ENCODE assay signal across 26 cellular contexts in the genomic region with DNA sequence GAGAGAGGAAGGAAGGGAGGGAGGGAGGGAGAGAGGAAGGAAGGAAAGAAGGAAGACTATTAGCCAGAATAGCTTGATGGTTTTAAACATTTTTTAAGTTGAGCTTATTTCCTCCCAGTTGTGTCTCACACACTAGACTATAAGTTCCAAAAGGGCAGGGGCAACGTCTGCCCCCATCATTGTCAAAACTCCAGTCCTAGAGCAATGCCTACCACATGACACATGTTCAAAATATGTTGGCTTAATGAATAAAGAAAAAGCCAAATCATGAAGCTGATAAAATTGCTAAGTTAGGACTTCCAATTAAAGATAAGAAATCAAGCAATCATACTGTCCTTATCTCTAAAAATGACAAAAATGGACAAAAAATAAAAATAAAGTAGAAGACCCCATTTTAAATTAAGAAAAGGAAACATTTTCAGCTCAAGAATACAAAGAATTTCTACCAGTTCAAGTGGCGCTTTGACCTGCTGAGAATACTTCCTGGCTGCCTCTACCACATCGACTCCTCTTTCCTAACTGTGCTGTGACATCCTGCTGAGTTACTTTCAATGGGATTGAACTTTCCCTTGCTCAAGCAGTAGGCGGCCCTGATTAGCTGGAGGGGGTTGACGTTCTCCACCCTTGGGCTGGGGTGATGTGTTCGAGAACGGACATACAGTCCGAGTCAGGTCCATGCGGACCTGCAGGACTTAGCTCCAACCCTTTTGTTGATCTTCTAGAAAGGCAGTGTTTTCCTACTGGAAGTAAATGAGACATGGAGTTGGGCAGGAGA.
DNase-seq lines count a peak whose midpoint lies in the region; TF ChIP-seq lines count a peak whose summit lies in the region.
"Had no signal": no experiment of that assay in that cellular context is flagged by ENCODE, and none has a peak within 500 bp of the region (broad histone marks: within the 10 kb centered on the region; RNA-seq: fewer than 3 reads in every experiment).

No MANE protein-coding gene starts in this region.

- peaks cover 40% of the 10 kb centered on the region for H3K4me1 Mint-ChIP-seq in MCF 10A (ENCODE audit: insufficient read depth, unreplicated experiment)
- H3K4me1 Mint-ChIP-seq: B cell had no signal

- H3K36me3 Mint-ChIP-seq in MCF 10A (ENCODE audit: insufficient read depth, unreplicated experiment): peaks cover 4% of the 10 kb centered on the region

- dilution Hi-C loops in mammary epithelial cell (cut with HindIII; ENCODE audit: low sequenced_read_pairs): no loop called here

- no peak for TF ChIP-seq CTCF in MCF 10A (IDR thresholded peaks at IDR 0.05; ENCODE audit: unreplicated experiment)
- TF ChIP-seq CTCF in mammary epithelial cell (conservative IDR thresholded peaks at IDR 0.05 in 1 of 2, IDR thresholded peaks at IDR 0.05 in 1 of 2; ENCODE audit: extremely low read depth in 1 of 2, insufficient read depth in 1 of 2, low read depth in 1 of 2, low read length in 2 of 2): no peak

- H3K27ac ChIP-seq in mammary epithelial cell (ENCODE audit: insufficient read depth, low read depth, low read length) (no peak overlapping the region), iPS DF 6.9 (ENCODE audit: low read length) (no peak overlapping the region)
- H3K27ac ChIP-seq: 22Rv1 had no signal

- no peaks in the 10 kb centered on the region for H3K9me3 ChIP-seq in mammary epithelial cell (replicated peaks; ENCODE audit: insufficient read depth, low read length)
- no peaks in the 10 kb centered on the region for H3K9me3 ChIP-seq in iPS DF 6.9 (ENCODE audit: control insufficient read depth, insufficient read depth, low read length)
- no peaks in the 10 kb centered on the region for H3K9me3 ChIP-seq in HAP-1

- intact Hi-C loops in MCF 10A (cut with micrococcal nuclease) (loop anchor here (2.0 to 10.0 kb wide), 2 partner anchors 167 to 285 kb away; a partner anchor contains a TSS), mammary epithelial cell (cut with micrococcal nuclease) (no loop called here)

- no peak overlapping the region for H2AFZ ChIP-seq in mammary epithelial cell (ENCODE audit: low read depth, low read length)

- H3K4me1 ChIP-seq in mammary epithelial cell (ENCODE audit: insufficient read depth, low read length): no peaks in the 10 kb centered on the region
- H3K4me1 ChIP-seq in iPS DF 6.9 (ENCODE audit: control insufficient read depth, insufficient read depth, low read length): no peaks in the 10 kb centered on the region; the same call in 1 of the 2 replicates
- H3K4me1 ChIP-seq in HAP-1: no peaks in the 10 kb centered on the region

- CTCF ChIA-PET in MCF 10A (lab: Yijun Ruan, JAX) (interaction anchor here (0.5 to 1.4 kb wide), 6 partner anchors 11 to 309 kb away, joined by 3 to 5 read pairs (median 3); a partner anchor contains a TSS), mammary epithelial cell (lab: Charles Lee; ENCODE audit: low non-redundant PET) (no interaction called here)

- H3K36me3 ChIP-seq in mammary epithelial cell (ENCODE audit: insufficient read depth, low read length) (no peaks in the 10 kb centered on the region), iPS DF 6.9 (ENCODE audit: control insufficient read depth, insufficient read depth, low read length) (no peaks in the 10 kb centered on the region), HAP-1 (replicated peaks) (no peaks in the 10 kb centered on the region)

- H3K79me2 ChIP-seq in mammary epithelial cell (ENCODE audit: insufficient read depth, low read length): no peaks in the 10 kb centered on the region

- POLR2A ChIA-PET in MCF 10A (lab: Yijun Ruan, JAX): interaction anchor here (0.7 to 1.9 kb wide), 5 partner anchors 11 to 284 kb away, joined by 3 to 7 read pairs (median 3); a partner anchor contains a TSS

- no peaks in the 10 kb centered on the region for H4K20me1 ChIP-seq in mammary epithelial cell (ENCODE audit: insufficient read depth, low read length)

- no peak overlapping the region for H3K4me2 ChIP-seq in mammary epithelial cell (ENCODE audit: insufficient read depth, low read depth, low read length)

- WGBS in mammary epithelial cell (ENCODE audit: low coverage, missing lambda C conversion rate): 85% methylated on average over 8 of the region's 9 CpGs
- WGBS in iPS DF 6.9 (ENCODE audit: insufficient coverage, insufficient read length): no CpG with 5 or more reads among the region's 9 CpGs

- H3K4me3 ChIP-seq in mammary epithelial cell (replicated peaks in 1 of 3; ENCODE audit: insufficient read depth in 1 of 3, low read depth in 2 of 3, low read length in 3 of 3): no peak overlapping the region
- no peak overlapping the region for H3K4me3 ChIP-seq in iPS DF 6.9 (ENCODE audit: low read length)
- H3K4me3 ChIP-seq in HAP-1: no peak overlapping the region

- no peak for DNase-seq in MCF 10A (ENCODE audit: unreplicated experiment)
- no peak for DNase-seq in mammary epithelial cell
- DNase-seq in SW480 (ENCODE audit: low spot score): peak; percentile 20
- peak; percentile 33 for DNase-seq in iPS DF 6.9 (ENCODE audit: low read depth, low spot score)
- peak; percentile 59 for DNase-seq in smooth muscle cell of the brain vasculature (ENCODE audit: low read depth, low spot score)
- no peak for DNase-seq in activated gamma-delta T cell (lab: John Stamatoyannopoulos, UW)
- DNase-seq in dedifferentiated amniotic fluid mesenchymal stem cell (ENCODE audit: extremely low spot score): no peak
- DNase-seq in HAP-1 (ENCODE audit: low spot score in 2 of 2): no peak
- DNase-seq: activated CD4-positive, CD25-positive, alpha-beta regulatory T cell treated with anti-CD3 and anti-CD28 coated beads, Interleukin-2, amount 50 U/mL, for 72 hours; activated CD8-positive, alpha-beta memory T cell treated with anti-CD3 and anti-CD28 coated beads for 24 hours; activated naive CD4-positive, alpha-beta T cell treated with anti-CD3 and anti-CD28 coated beads for 36 hours; activated T-cell treated with anti-CD3 and anti-CD28 coated beads, Interleukin-2, amount 50 U/mL, for 4 hours; amniotic stem cell; COR-L47; DND-41; kidney; NCI-H1105; NCI-H2081; NCI-H345; NCI-H82; retina; SHP77; stimulated activated CD4-positive, alpha-beta T cell treated with anti-CD3 and anti-CD28 coated beads, Interleukin-4, amount 100 ng/mL, for 4 hours; stimulated activated naive CD8-positive, alpha-beta T cell treated with anti-CD3 and anti-CD28 coated beads, Interleukin-15, Interleukin-2, amounts not matched to agents 100 U/mL and 50 U/mL, for 24 hours had no signal

- peak overlapping the region; percentile 75 for H3K27ac Mint-ChIP-seq in MCF 10A (ENCODE audit: low read depth, unreplicated experiment)
- H3K27ac Mint-ChIP-seq: activated naive CD4-positive, alpha-beta T cell treated with anti-CD3 and anti-CD28 coated beads for 36 hours; B cell had no signal

- no peak overlapping the region for H3K4me3 Mint-ChIP-seq in MCF 10A (ENCODE audit: unreplicated experiment)
- H3K4me3 Mint-ChIP-seq: activated naive CD4-positive, alpha-beta T cell treated with anti-CD3 and anti-CD28 coated beads for 36 hours; activated T-cell treated with anti-CD3 and anti-CD28 coated beads, Interleukin-2, amount 50 U/mL, for 4 hours; B cell had no signal

- no peaks in the 10 kb centered on the region for H3K27me3 ChIP-seq in mammary epithelial cell (ENCODE audit: insufficient read depth, low read length)
- no peaks in the 10 kb centered on the region for H3K27me3 ChIP-seq in iPS DF 6.9 (ENCODE audit: control insufficient read depth, insufficient read depth, low read length)
- no peaks in the 10 kb centered on the region for H3K27me3 ChIP-seq in HAP-1 (ENCODE audit: low read depth)

- in situ Hi-C loops in mammary epithelial cell (cut with MboI; ENCODE audit: low sequenced_read_pairs in 2 of 2): no loop called here
- in situ Hi-C loops in HAP-1 (cut with MboI; ENCODE audit: low sequenced_read_pairs): no loop called here

- no peaks in the 10 kb centered on the region for H3K27me3 Mint-ChIP-seq in MCF 10A (ENCODE audit: insufficient read depth, unreplicated experiment)

- BruUV-seq in MCF 10A (replicated peaks; lab: Mats Ljungman, UMichigan) (no TSS peak), mammary epithelial cell (replicated peaks; lab: Mats Ljungman, UMichigan) (no TSS peak)

- peaks cover 15% of the 10 kb centered on the region for H3K9me3 Mint-ChIP-seq in MCF 10A (ENCODE audit: unreplicated experiment)
- H3K9me3 Mint-ChIP-seq: activated T-cell treated with anti-CD3 and anti-CD28 coated beads, Interleukin-2, amount 50 U/mL, for 4 hours had no signal

- no peak overlapping the region for H3K9ac ChIP-seq in mammary epithelial cell (ENCODE audit: insufficient read depth, low read length)

Comparison
In these comparisons a context has a peak if more than half of its experiments do, and no peak if none do; other contexts are left out.
1. DNase-seq: peak in SW480 (single experiment), iPS DF 6.9 (single experiment) and smooth muscle cell of the brain vasculature (single experiment); none in MCF 10A (single experiment), mammary epithelial cell (single experiment), activated gamma-delta T cell (single experiment), dedifferentiated amniotic fluid mesenchymal stem cell (single experiment) and HAP-1 (0 of 2).